Comparison of ENCODE assay signal across 9 cellular contexts in the genomic region with DNA sequence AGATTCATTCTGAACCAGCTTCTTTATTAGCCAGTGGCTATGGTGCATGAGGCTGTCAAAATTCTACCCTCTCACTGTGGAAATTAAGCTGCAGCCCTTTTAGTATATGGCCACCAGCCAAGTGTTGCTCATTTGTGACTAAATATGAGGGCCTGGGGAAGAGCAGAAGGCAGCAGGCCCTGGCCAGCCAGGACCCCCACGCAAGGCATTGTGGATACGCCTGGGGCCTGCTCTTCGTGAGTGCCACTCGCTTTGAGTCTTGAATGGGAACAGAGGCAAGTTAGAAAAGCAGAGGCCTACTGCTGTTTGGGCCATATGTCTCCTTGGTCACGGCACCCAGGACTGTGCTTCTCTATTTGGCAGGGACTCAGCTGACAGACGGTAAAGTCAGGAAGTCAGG. TPM values are rescaled to one million over a fixed set of nuclear protein-coding genes. Genes with fewer than 3 reads are reported as not detected.
DNase-seq lines count a peak whose midpoint lies in the region; ATAC-seq and TF ChIP-seq lines count a peak whose summit lies in the region.
"Had no signal": no experiment of that assay in that cellular context is flagged by ENCODE, and none has a peak within 500 bp of the region (broad histone marks: within the 10 kb centered on the region; RNA-seq: fewer than 3 reads in every experiment).

No MANE protein-coding gene starts in this region.

- 60 to 66% methylated on average over 6 of the region's 6 CpGs for WGBS in lung, 2 donors

- H3K4me3 ChIP-seq in lung (no peak overlapping the region), tibial artery (no peak overlapping the region)

- no peak for ATAC-seq in lung (ENCODE audit: insufficient read depth, low FRiP score)
- no peak for ATAC-seq in GM21717 (IDR thresholded peaks at IDR 0.05; ENCODE audit: unreplicated experiment)

- no peaks in the 10 kb centered on the region for H3K36me3 Mint-ChIP-seq in T-helper 2 cell treated with Interferon-gamma antibody and Interleukin-4, amounts not matched to agents 5 μg/mL and 100 μg/mL, for 36 hours (ENCODE audit: low read depth)
- H3K36me3 Mint-ChIP-seq in brain = no peaks in the 10 kb centered on the region

- DNase-seq in T-helper 2 cell treated with Interferon-gamma antibody and Interleukin-4, amounts not matched to agents 5 μg/mL and 100 μg/mL, for 36 hours (ENCODE audit: low spot score) = no peak
- no peak for DNase-seq in T-helper 2 cell
- no peak for DNase-seq in lung (ENCODE audit: low spot score)
- no peak for DNase-seq in tibial artery
- no peak for DNase-seq in stimulated activated CD4-positive, alpha-beta T cell treated with anti-CD3 and anti-CD28 coated beads, Interleukin-1b, Interleukin-23, amount 100 ng/mL, for 48 hours
- no peak for DNase-seq in NCI-H2107 (lab: John Stamatoyannopoulos, UW)
- DNase-seq: NCI-H345 had no signal

- H3K4me1 ChIP-seq in lung (ENCODE audit: control insufficient read depth in 2 of 2, insufficient read depth in 2 of 2, low read length in 2 of 2) (peaks cover 0 to 20% of the 10 kb centered on the region in 2 donors), tibial artery (peaks cover 0 to 54% (median 35%) of the 10 kb centered on the region in 4 donors)

- H3K27me3 ChIP-seq in lung (ENCODE audit: control insufficient read depth, insufficient read depth) (no peaks in the 10 kb centered on the region), tibial artery (no peaks in the 10 kb centered on the region)

- peaks cover 29% of the 10 kb centered on the region for H3K4me1 Mint-ChIP-seq in T-helper 2 cell treated with Interferon-gamma antibody and Interleukin-4, amounts not matched to agents 5 μg/mL and 100 μg/mL, for 36 hours (ENCODE audit: low read depth)
- H3K4me1 Mint-ChIP-seq in brain = peaks cover 55% of the 10 kb centered on the region

- intact Hi-C loops in tibial artery (cut with DNase I; ENCODE audit: low total_unique reads) = no loop called here

- H3K4me3 Mint-ChIP-seq in T-helper 2 cell treated with Interferon-gamma antibody and Interleukin-4, amounts not matched to agents 5 μg/mL and 100 μg/mL, for 36 hours = peak overlapping the region; percentile 29
- peak overlapping the region in 1 of 5 experiments; percentile 15 for H3K4me3 Mint-ChIP-seq in brain

- peak overlapping the region; percentile 33 to 57 for H3K27ac ChIP-seq in lung (ENCODE audit: low read depth in 1 of 2, low read length in 1 of 2)
- H3K27ac ChIP-seq in tibial artery = peak overlapping the region; percentile 70 to 85

- H3K27ac Mint-ChIP-seq in T-helper 2 cell treated with Interferon-gamma antibody and Interleukin-4, amounts not matched to agents 5 μg/mL and 100 μg/mL, for 36 hours = peak overlapping the region; percentile 60
- H3K27ac Mint-ChIP-seq in brain = peak overlapping the region in 3 of 5 experiments; percentile 87 to 95 (median 88)

- H3K9me3 Mint-ChIP-seq in T-helper 2 cell treated with Interferon-gamma antibody and Interleukin-4, amounts not matched to agents 5 μg/mL and 100 μg/mL, for 36 hours = no peaks in the 10 kb centered on the region
- H3K9me3 Mint-ChIP-seq in brain = peaks cover 0 to 12% (median 0%) of the 10 kb centered on the region in 5 experiments

- H3K36me3 ChIP-seq in lung (ENCODE audit: control insufficient read depth in 2 of 2, insufficient read depth in 2 of 2, low read length in 2 of 2) (no peaks in the 10 kb centered on the region), tibial artery (no peaks in the 10 kb centered on the region)

- peaks cover 33% of the 10 kb centered on the region for H3K27me3 Mint-ChIP-seq in T-helper 2 cell treated with Interferon-gamma antibody and Interleukin-4, amounts not matched to agents 5 μg/mL and 100 μg/mL, for 36 hours (ENCODE audit: low read depth)
- peaks cover 3% of the 10 kb centered on the region for H3K27me3 Mint-ChIP-seq in brain

- H3K9me3 ChIP-seq in lung (ENCODE audit: control insufficient read depth in 2 of 2, insufficient read depth in 1 of 2, low read length in 1 of 2) (peaks cover 0 to 6% of the 10 kb centered on the region in 2 donors), tibial artery (no peaks in the 10 kb centered on the region)

- TF ChIP-seq CTCF in brain (conservative IDR thresholded peaks at IDR 0.05) (no peak), lung (IDR thresholded peaks at IDR 0.05; ENCODE audit: control extremely low read depth, extremely low read depth) (no peak), tibial artery (IDR thresholded peaks at IDR 0.05) (no peak)

RNA-seq across cellular contexts. Expression of a gene that starts 10.9 kb away (rescaled TPM):
- polyA plus RNA-seq in brain (ENCODE audit: insufficient read depth, low read depth, low replicate concordance) (38.0 TPM), lung (1 to 10 TPM; 2.8 to 3.8 TPM)
- total RNA-seq in lung = 1 to 10 TPM; 7.3 to 8.3 TPM
